Comparison of ENCODE assay signal across 18 cellular contexts in the genomic region with DNA sequence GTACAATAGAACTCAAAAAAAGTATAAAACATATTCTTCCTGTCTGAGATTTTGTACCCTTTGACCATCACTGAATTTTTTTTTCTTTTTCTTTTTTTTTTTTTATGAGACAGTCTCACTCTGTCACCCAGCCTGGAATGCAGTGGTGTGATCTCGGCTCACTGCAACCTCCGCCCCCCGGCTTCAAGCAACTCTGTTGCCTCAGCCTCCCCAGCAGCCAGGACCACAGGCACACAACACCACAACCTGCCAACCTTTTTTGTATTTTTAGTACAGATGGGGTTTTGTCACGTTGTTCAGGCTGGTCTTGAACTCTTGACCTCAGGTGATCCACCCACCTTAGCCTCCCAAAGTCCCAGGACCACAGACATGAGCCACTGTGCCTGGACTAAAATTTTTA.
"Had no signal": no experiment of that assay in that cellular context is flagged by ENCODE, and none has a peak within 500 bp of the region (broad histone marks: within the 10 kb centered on the region; RNA-seq: fewer than 3 reads in every experiment).

No MANE protein-coding gene starts in this region.

- H3K27ac Mint-ChIP-seq: activated CD8-positive, alpha-beta memory T cell treated with anti-CD3 and anti-CD28 coated beads, Interleukin-2, amount 10 ng/mL, durations not matched to agents 7 days and 5 days; activated naive CD4-positive, alpha-beta T cell treated with anti-CD3 and anti-CD28 coated beads, Interleukin-2, amount 50 U/mL, for 72 hours; neural progenitor cell; stimulated activated naive B cell treated with anti-CD40 and anti-IgM and Interleukin-4, amounts not matched to agents 10 μg/mL and 1 μg/mL and 100 μg/mL, for 72 hours had no signal

- DNase-seq: activated CD4-positive, alpha-beta T cell treated with anti-CD3 and anti-CD28 coated beads, Interleukin-2, amount 50 U/mL, for 48 hours; activated CD8-positive, alpha-beta memory T cell treated with anti-CD3 and anti-CD28 coated beads, Interleukin-2, amount 10 ng/mL, durations not matched to agents 7 days and 5 days; activated T-cell treated with anti-CD3 and anti-CD28 coated beads, Interleukin-2, amount 50 U/mL, for 1 hour; caudate nucleus; colonic mucosa; foreskin melanocyte; heart left ventricle; left cardiac atrium; naive B cell; retina; stimulated activated CD4-positive, alpha-beta T cell treated with anti-CD3 and anti-CD28 coated beads, Interleukin-2, amount 100 ng/mL, for 48 hours; stimulated activated naive B cell treated with anti-CD40 and anti-IgM and Interleukin-4, amounts not matched to agents 10 μg/mL and 1 μg/mL and 100 μg/mL, for 72 hours; T-helper 9 cell; tibial artery; uterus had no signal

- H3K9me3 ChIP-seq: colonic mucosa, heart left ventricle, tibial artery, uterus had no signal

- H3K4me3 Mint-ChIP-seq: activated CD8-positive, alpha-beta memory T cell treated with anti-CD3 and anti-CD28 coated beads, Interleukin-2, amount 10 ng/mL, durations not matched to agents 7 days and 5 days; neural progenitor cell; stimulated activated naive B cell treated with anti-CD40 and anti-IgM and Interleukin-4, amounts not matched to agents 10 μg/mL and 1 μg/mL and 100 μg/mL, for 72 hours had no signal

- H3K36me3 Mint-ChIP-seq: naive B cell had no signal

- H3K27ac ChIP-seq: colonic mucosa, neural progenitor cell, tibial artery, uterus had no signal

- H2AFZ ChIP-seq: neural progenitor cell had no signal

- H3K4me1 ChIP-seq: colonic mucosa had no signal

- H3K27me3 Mint-ChIP-seq: activated CD8-positive, alpha-beta memory T cell treated with anti-CD3 and anti-CD28 coated beads, Interleukin-2, amount 10 ng/mL, durations not matched to agents 7 days and 5 days; naive B cell; stimulated activated naive B cell treated with anti-CD40 and anti-IgM and Interleukin-4, amounts not matched to agents 10 μg/mL and 1 μg/mL and 100 μg/mL, for 72 hours had no signal

- H3K4me2 ChIP-seq: neural progenitor cell had no signal

- H3K4me3 ChIP-seq: colonic mucosa, heart left ventricle, lung, neural progenitor cell, tibial artery, uterus had no signal

- H3K36me3 ChIP-seq: colonic mucosa, neural progenitor cell, tibial artery, uterus had no signal

- H3K9me3 Mint-ChIP-seq: activated naive CD4-positive, alpha-beta T cell treated with anti-CD3 and anti-CD28 coated beads, Interleukin-2, amount 50 U/mL, for 72 hours; naive B cell; neural progenitor cell; stimulated activated naive B cell treated with anti-CD40 and anti-IgM and Interleukin-4, amounts not matched to agents 10 μg/mL and 1 μg/mL and 100 μg/mL, for 72 hours had no signal

- H3K27me3 ChIP-seq: colonic mucosa, heart left ventricle, neural progenitor cell, tibial artery, uterus had no signal
